1 cellular context compared by ENCODE assay signal in genomic region chr4:90293320-90293719, GRCh38.
TF ChIP-seq lines count a peak whose summit lies in the region.

No MANE protein-coding gene starts in this region.

TF ChIP-seq in SK-N-SH treated with all-trans-retinoic acid at 6 μM for 48 hours, 23 proteins besides CTCF, POLR2A, EP300 and RAD21 (continued from another document):
- no peak for TF ChIP-seq POU6F1 (CRISPR knock-in tag; IDR thresholded peaks at IDR 0.05; ENCODE audit: borderline replicate concordance, low read depth)
- TF ChIP-seq PATZ1 (CRISPR knock-in tag; IDR thresholded peaks at IDR 0.05; ENCODE audit: borderline replicate concordance), result no peak
- no peak for TF ChIP-seq ZNF8 (CRISPR knock-in tag; IDR thresholded peaks at IDR 0.05)
- no peak for TF ChIP-seq OSR1 (CRISPR knock-in tag; IDR thresholded peaks at IDR 0.05)
